ENCODE assay signal across 21 cellular contexts in genomic region chr6:17292600-17293133, GRCh38. TPM values are rescaled to one million over a fixed set of nuclear protein-coding genes. Genes with fewer than 3 reads are reported as not detected.
"Had no signal": no experiment of that assay in that cellular context is flagged by ENCODE, and none has a peak within 500 bp of the region (broad histone marks: within the 10 kb centered on the region; RNA-seq: fewer than 3 reads in every experiment).

No MANE protein-coding gene starts in this region.

- H3K9me3 ChIP-seq: ovary, thoracic aorta had no signal

- H3K27ac ChIP-seq: epithelial cell of prostate, ovary, skin epidermis, thoracic aorta had no signal

- DNase-seq: activated CD4-positive, alpha-beta memory T cell treated with anti-CD3 and anti-CD28 coated beads, Interleukin-2, amount 10 ng/mL, durations not matched to agents 7 days and 5 days; activated CD4-positive, alpha-beta T cell treated with anti-CD3 and anti-CD28 coated beads for 1 hour; activated CD4-positive, alpha-beta T cell treated with anti-CD3 and anti-CD28 coated beads, Interleukin-2, amount 10 ng/mL, durations not matched to agents 7 days and 5 days; activated CD8-positive, alpha-beta memory T cell treated with anti-CD3 and anti-CD28 coated beads, Interleukin-2, amount 50 U/mL, for 48 hours; activated gamma-delta T cell treated with Interleukin-2 at 50 U/mL for 16 hours; activated naive CD4-positive, alpha-beta T cell treated with anti-CD3 and anti-CD28 coated beads, Interleukin-2, amount 50 U/mL, for 16 hours; activated T-cell treated with anti-CD3 and anti-CD28 coated beads, Interleukin-2, amount 50 U/mL, for 24 hours; amniotic stem cell; endodermal cell; mammary epithelial cell; naive B cell; nephron progenitor cell; ovary; stimulated activated CD4-positive, alpha-beta T cell treated with anti-CD3 and anti-CD28 coated beads, Interleukin-12 subunit alpha, Interleukin-12 subunit beta, amount 100 ng/mL, for 4 hours; stimulated activated CD4-positive, alpha-beta T cell treated with anti-CD3 and anti-CD28 coated beads, Interleukin-4, amount 100 ng/mL, for 1 hour; T-helper 2 cell; trophoblast cell had no signal

- FAIRE-seq: urothelium cell line had no signal

- H3K4me3 ChIP-seq: ovary, skin epidermis, thoracic aorta had no signal

- H3K27me3 ChIP-seq: ovary had no signal

- H3K36me3 ChIP-seq: ovary, thoracic aorta had no signal

RNA-seq across cellular contexts. Expression of gene RBM24, which starts 11.5 kb away (rescaled TPM):
- total RNA-seq: activated CD4-positive, alpha-beta memory T cell treated with anti-CD3 and anti-CD28 coated beads, Interleukin-2, amount 10 ng/mL, durations not matched to agents 7 days and 5 days; activated CD4-positive, alpha-beta T cell treated with anti-CD3 and anti-CD28 coated beads, Interleukin-2, amount 10 ng/mL, durations not matched to agents 7 days and 5 days had no signal
